In the genomic region with DNA sequence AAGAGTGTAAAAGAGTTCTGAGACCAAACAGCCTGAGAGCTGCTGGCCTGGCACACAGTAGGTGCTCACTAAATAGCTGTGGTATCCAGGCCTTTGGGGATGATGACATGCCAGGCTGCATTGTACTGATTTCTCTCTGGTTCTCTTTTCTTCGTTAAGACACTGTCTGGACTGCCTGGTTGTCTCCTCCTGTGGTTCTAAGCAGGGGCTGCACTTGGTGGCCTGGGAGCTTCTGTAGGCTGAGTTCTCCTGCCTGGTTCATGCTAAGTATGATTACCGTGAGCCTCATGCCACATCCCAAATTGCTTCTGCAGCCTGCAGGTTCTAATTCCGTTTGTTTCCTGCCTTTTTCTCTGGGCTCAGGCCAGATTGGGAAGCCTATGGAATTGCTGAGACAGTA, we compare ENCODE assay signal across 21 cellular contexts. TPM values are rescaled to one million over a fixed set of nuclear protein-coding genes. Genes with fewer than 3 reads are reported as not detected.
DNase-seq lines count a peak whose midpoint lies in the region; ATAC-seq, FAIRE-seq and TF ChIP-seq lines count a peak whose summit lies in the region.
"Had no signal": no experiment of that assay in that cellular context is flagged by ENCODE, and none has a peak within 500 bp of the region (broad histone marks: within the 10 kb centered on the region; RNA-seq: fewer than 3 reads in every experiment).

No MANE protein-coding gene starts in this region.

- no peak overlapping the region for H4K8ac ChIP-seq in H1 (ENCODE audit: extremely low read depth, insufficient read depth, low read length)

- TF ChIP-seq CTCF in GM12875 (IDR thresholded peaks at IDR 0.05; ENCODE audit: borderline replicate concordance, insufficient read depth, low read depth, low read length), result 0 out of 2 replicates have a peak, but pooled peaks have one; percentile 3
- TF ChIP-seq CTCF in H1 (IDR thresholded peaks at IDR 0.05; ENCODE audit: control extremely low read depth in 1 of 3, insufficient read depth in 1 of 3, low read depth in 1 of 3, low read length in 3 of 3), result no peak
- TF ChIP-seq CTCF in retinal pigment epithelial cell (conservative IDR thresholded peaks at IDR 0.05; ENCODE audit: low read depth, low read length), result peak; percentile 8
- no peak for TF ChIP-seq CTCF in lower lobe of right lung (IDR thresholded peaks at IDR 0.05)

- no peak for ATAC-seq in lower lobe of right lung
- ATAC-seq: HCT116 had no signal

- no peak overlapping the region; the same call in 1 of the 2 replicates for H3K18ac ChIP-seq in H1 (ENCODE audit: extremely low read depth, low read length)

- no peaks in the 10 kb centered on the region for H3K79me2 ChIP-seq in H1 (ENCODE audit: control insufficient read depth in 1 of 2, insufficient read depth in 2 of 2, low read length in 2 of 2)

- 0 out of 2 replicates have a peak overlapping the region, but pooled peaks have one; percentile 6 for H2BK12ac ChIP-seq in H1 (ENCODE audit: low read depth, low read length)

- H4K5ac ChIP-seq in H1 (ENCODE audit: insufficient read length, low read depth, low read length), result no peak overlapping the region

- no peak overlapping the region for H3K23ac ChIP-seq in H1 (ENCODE audit: insufficient read length)

- H3K14ac ChIP-seq in H1 (ENCODE audit: insufficient read length), result no peak overlapping the region

- no peaks in the 10 kb centered on the region; a peak in 1 of 8 replicates for H3K36me3 ChIP-seq in H1 (ENCODE audit: control insufficient read depth in 2 of 4, insufficient read depth in 4 of 4, low read length in 3 of 4)
- H3K36me3 ChIP-seq in lower lobe of right lung, result no peaks in the 10 kb centered on the region

- peak overlapping the region; percentile 83; the same call in 1 of the 2 replicates for H2BK15ac ChIP-seq in H1 (ENCODE audit: low read length)

- no peaks in the 10 kb centered on the region for H3K23me2 ChIP-seq in H1 (ENCODE audit: low read depth, low read length)

- H3K9ac ChIP-seq in H1 (replicated peaks in 1 of 4; ENCODE audit: extremely low read depth in 1 of 4, low read depth in 3 of 4, low read length in 3 of 4), result no peak overlapping the region
- H3K9ac ChIP-seq: GM23248 had no signal

- H4K20me1 ChIP-seq in H1 (replicated peaks in 1 of 2; ENCODE audit: control insufficient read depth in 1 of 2, insufficient read depth in 2 of 2, low read length in 2 of 2), result no peaks in the 10 kb centered on the region

- H2BK120ac ChIP-seq in H1 (replicated peaks; ENCODE audit: low read depth, low read length), result no peak overlapping the region

- H3K27me3 ChIP-seq in H1 (replicated peaks in 1 of 4; ENCODE audit: control insufficient read depth in 3 of 4, extremely low read depth in 1 of 4, insufficient read depth in 3 of 4, low read length in 3 of 4) (no peaks in the 10 kb centered on the region), lower lobe of right lung (ENCODE audit: low read depth) (no peaks in the 10 kb centered on the region)

- H2BK20ac ChIP-seq in H1 (ENCODE audit: low read length), result no peak overlapping the region

- H2BK5ac ChIP-seq in H1 (ENCODE audit: low read depth, low read length), result no peak overlapping the region

- no peaks in the 10 kb centered on the region for H3K79me1 ChIP-seq in H1 (ENCODE audit: low read depth, low read length)

- intact Hi-C loops in lower lobe of right lung (cut with DNase I), result no loop called here

- H3K4me2 ChIP-seq in H1 (ENCODE audit: insufficient read depth in 1 of 2, low read depth in 2 of 2, low read length in 2 of 2), result no peak overlapping the region

- no peak overlapping the region for H2AFZ ChIP-seq in H1 (ENCODE audit: low read length)
- H2AFZ ChIP-seq: GM23248 had no signal

- H2AK5ac ChIP-seq in H1 (ENCODE audit: low read depth, low read length), result no peak overlapping the region

- DNase-seq in OCI-M1 (lab: John Stamatoyannopoulos, UW) (peak; percentile 10), H1 (ENCODE audit: low read depth in 1 of 2, low spot score in 2 of 2) (no peak), retinal pigment epithelial cell (ENCODE audit: low read depth) (no peak), lower lobe of right lung (no peak), germinal center (ENCODE audit: low spot score) (no peak)
- no peak for DNase-seq in activated CD8-positive, alpha-beta memory T cell treated with anti-CD3 and anti-CD28 coated beads, Interleukin-2, amount 50 U/mL, for 48 hours
- DNase-seq: C1 segment of cervical spinal cord; CD8-positive, alpha-beta memory T cell; DMS53; EL; GM23248; MM.1S; NCI-H1105; NCI-H1694; NCI-H2081 treated with DMSO at 0.1 percent for 48 hours; NCI-H748 treated with DMSO at 0.1 percent for 48 hours; SHP77 had no signal

- no peak for TF ChIP-seq RAD21 in H1 (IDR thresholded peaks at IDR 0.05 in 1 of 2, conservative IDR thresholded peaks at IDR 0.05 in 1 of 2; ENCODE audit: low read depth in 2 of 2, low read length in 2 of 2)

- no peak overlapping the region for H3K56ac ChIP-seq in H1 (replicated peaks; ENCODE audit: insufficient read length, low read depth, low read length)

- H4K91ac ChIP-seq in H1 (replicated peaks; ENCODE audit: insufficient read length, low read length), result no peak overlapping the region

- no peak for TF ChIP-seq EP300 in H1 (IDR thresholded peaks at IDR 0.05; ENCODE audit: borderline replicate concordance in 1 of 2, low read depth in 2 of 2, low read length in 2 of 2)

- H3K27ac ChIP-seq in H1 (ENCODE audit: low read depth, low read length), result no peak overlapping the region
- no peak overlapping the region for H3K27ac ChIP-seq in lower lobe of right lung
- H3K27ac ChIP-seq: GM23248 had no signal

- no peak for FAIRE-seq in H1 (lab: Jason Lieb, UNC)
- FAIRE-seq: GM12891, HTR-8/SVneo had no signal

- no peak overlapping the region for H3K4me3 ChIP-seq in GM12875 (ENCODE audit: low read depth, low read length)
- no peak overlapping the region for H3K4me3 ChIP-seq in H1 (ENCODE audit: extremely low read depth in 1 of 4, insufficient read depth in 2 of 4, low read depth in 3 of 4, low read length in 4 of 4)
- H3K4me3 ChIP-seq in retinal pigment epithelial cell (ENCODE audit: low read length), result no peak overlapping the region
- no peak overlapping the region for H3K4me3 ChIP-seq in lower lobe of right lung
- H3K4me3 ChIP-seq: GM23248 had no signal

- no peak for TF ChIP-seq POLR2A in H1 (IDR thresholded peaks at IDR 0.05; ENCODE audit: control extremely low read depth in 1 of 2, low read depth in 2 of 2, low read length in 2 of 2)

- POLR2A ChIA-PET in H1 (lab: Charles Lee; ENCODE audit: partially characterized antibody), result interaction anchor here (1.2 kb wide), 1 partner anchor 10 kb away, joined by 4 read pairs; no protein-coding TSS in a partner anchor

- 82% methylated on average over 3 of the region's 3 CpGs; no CpG with 5 or more reads in 1 of the 2 experiments for WGBS in H1 (ENCODE audit: extremely low coverage in 1 of 2, insufficient coverage in 1 of 2, insufficient read length in 1 of 2, insufficient replicate concordance in 2 of 2, low coverage in 1 of 2, low lambda C conversion rate in 2 of 2, missing lambda C conversion rate in 1 of 2), 2 experiments

- CTCF ChIA-PET in H1 (lab: Charles Lee; ENCODE audit: partially characterized antibody), result interaction anchor here (0.9 to 9.0 kb wide), 6 partner anchors 8 to 346 kb away, joined by 3 to 72 read pairs (median 4); no protein-coding TSS in a partner anchor

- H3K4me1 ChIP-seq in H1 (replicated peaks in 1 of 4; ENCODE audit: control insufficient read depth in 3 of 4, insufficient read depth in 4 of 4, low read length in 3 of 4), result peaks cover 0 to 11% (median 0%) of the 10 kb centered on the region in 4 experiments; a peak in 3 of 7 replicates
- H3K4me1 ChIP-seq in lower lobe of right lung, result no peaks in the 10 kb centered on the region

- H3K9me3 ChIP-seq in H1 (ENCODE audit: insufficient read depth in 2 of 2, low read depth in 1 of 2, low read length in 1 of 2) (no peaks in the 10 kb centered on the region), lower lobe of right lung (no peaks in the 10 kb centered on the region)

- no peak overlapping the region for H3K4ac ChIP-seq in H1 (replicated peaks; ENCODE audit: insufficient read length, low read depth, low read length)

TF ChIP-seq in H1, 55 proteins besides CTCF, POLR2A, EP300 and RAD21 (continues in another document):
- no peak for TF ChIP-seq TAF7 (optimal IDR thresholded peaks at IDR 0.05; ENCODE audit: borderline replicate concordance, low read depth, low read length)
- no peak for TF ChIP-seq CBX8 (IDR thresholded peaks at IDR 0.05; ENCODE audit: borderline replicate concordance, low read depth, low read length)
- TF ChIP-seq, protein P1, sequence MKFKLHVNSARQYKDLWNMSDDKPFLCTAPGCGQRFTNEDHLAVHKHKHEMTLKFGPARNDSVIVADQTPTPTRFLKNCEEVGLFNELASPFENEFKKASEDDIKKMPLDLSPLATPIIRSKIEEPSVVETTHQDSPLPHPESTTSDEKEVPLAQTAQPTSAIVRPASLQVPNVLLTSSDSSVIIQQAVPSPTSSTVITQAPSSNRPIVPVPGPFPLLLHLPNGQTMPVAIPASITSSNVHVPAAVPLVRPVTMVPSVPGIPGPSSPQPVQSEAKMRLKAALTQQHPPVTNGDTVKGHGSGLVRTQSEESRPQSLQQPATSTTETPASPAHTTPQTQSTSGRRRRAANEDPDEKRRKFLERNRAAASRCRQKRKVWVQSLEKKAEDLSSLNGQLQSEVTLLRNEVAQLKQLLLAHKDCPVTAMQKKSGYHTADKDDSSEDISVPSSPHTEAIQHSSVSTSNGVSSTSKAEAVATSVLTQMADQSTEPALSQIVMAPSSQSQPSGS (IDR thresholded peaks at IDR 0.05; ENCODE audit: low read length), result no peak
- TF ChIP-seq JUND (IDR thresholded peaks at IDR 0.05; ENCODE audit: low read length), result no peak
- TF ChIP-seq FOSL1 (IDR thresholded peaks at IDR 0.05; ENCODE audit: insufficient read depth, low read depth, low read length), result no peak
- no peak for TF ChIP-seq TAF1 (IDR thresholded peaks at IDR 0.05; ENCODE audit: low read depth, low read length)
- no peak for TF ChIP-seq CBX5 (IDR thresholded peaks at IDR 0.05; ENCODE audit: low read depth, low read length)
- no peak for TF ChIP-seq CREB1 (IDR thresholded peaks at IDR 0.05)
- no peak for TF ChIP-seq RBBP5 (IDR thresholded peaks at IDR 0.05; ENCODE audit: borderline replicate concordance, low read depth, low read length)
- TF ChIP-seq BRCA1 (IDR thresholded peaks at IDR 0.05; ENCODE audit: low read depth, low read length), result no peak
- TF ChIP-seq KDM5A (IDR thresholded peaks at IDR 0.05; ENCODE audit: low read length), result no peak
- TF ChIP-seq POU5F1 (IDR thresholded peaks at IDR 0.05; ENCODE audit: low read depth, low read length), result no peak

RNA-seq across cellular contexts. Expression of a gene that starts 21.7 kb away (rescaled TPM):
- total RNA-seq in H1 (2021; fragmentation: NEBNext Ultra II Directional; extraction: Animal tissue kit (Norgen Biotek cat#: 25700)), result 143 and 149 TPM in 2 replicates
- 83.1 and 107 TPM in 2 replicates for polyA plus RNA-seq in H1 (2011; rRNA removed)
- 127 TPM for polyA plus RNA-seq in H1 (2011; cell fraction: cytosol; rRNA removed)
- 58.0 TPM for polyA plus RNA-seq in H1 (2011; cell fraction: nucleus; rRNA removed)
- 133 to 170 TPM (median 136 TPM) in 4 replicates for polyA plus RNA-seq in H1 (2012, experiment 1 of 2)
- polyA plus RNA-seq in H1 (2012, experiment 2 of 2), result 111 TPM
- 117 TPM for polyA plus RNA-seq in H1 (2013, experiment 1 of 2)
- 117 TPM for polyA plus RNA-seq in H1 (2013, experiment 2 of 2)
- polyA minus RNA-seq in H1 (2011; rRNA and poly(A)+ RNA removed), result 114 and 131 TPM in 2 replicates
- 68.5 TPM for polyA minus RNA-seq in H1 (2011; cell fraction: cytosol; rRNA and poly(A)+ RNA removed)
- polyA minus RNA-seq in H1 (2011; cell fraction: nucleus; rRNA and poly(A)+ RNA removed), result 60.4 TPM
- 35.0 TPM for total RNA-seq in lower lobe of right lung

Comparison
In these comparisons a context has a peak if more than half of its experiments do, and no peak if none do; other contexts are left out.
1. CTCF ChIP-seq: peak in GM12875 (single experiment) and retinal pigment epithelial cell (single experiment); none in H1 (0 of 3) and lower lobe of right lung (single experiment).